ENCODE assay signal across 10 cellular contexts in genomic region chr2:160353166-160353565, GRCh38.
DNase-seq lines count a peak whose midpoint lies in the region; TF ChIP-seq lines count a peak whose summit lies in the region.
"Had no signal": no experiment of that assay in that cellular context is flagged by ENCODE, and none has a peak within 500 bp of the region (broad histone marks: within the 10 kb centered on the region; RNA-seq: fewer than 3 reads in every experiment).

No MANE protein-coding gene starts in this region.

- H2AFZ ChIP-seq in ACC112 (ENCODE audit: low read length, unreplicated experiment) = no peak overlapping the region
- H2AFZ ChIP-seq in neuronal stem cell (ENCODE audit: low read length) = no peak overlapping the region

- peaks cover 0 to 14% of the 10 kb centered on the region in 2 donors for H3K9me3 ChIP-seq in neuronal stem cell (replicated peaks in 1 of 2; ENCODE audit: control insufficient read depth in 2 of 2, insufficient read depth in 1 of 2, low read depth in 1 of 2, low read length in 2 of 2)

- H3K23ac ChIP-seq in neuronal stem cell (ENCODE audit: low read depth, low read length, poor library complexity) = no peak overlapping the region

- WGBS in neuronal stem cell (ENCODE audit: extremely low coverage in 2 of 2, insufficient read length in 2 of 2, insufficient replicate concordance in 1 of 2), 2 donors = no CpG with 5 or more reads among the region's 1 CpG

- peaks cover 87% of the 10 kb centered on the region for H3K79me2 ChIP-seq in ACC112 (ENCODE audit: control insufficient read depth, insufficient read depth, low read length, unreplicated experiment)

- H3K27ac ChIP-seq in ACC112 (ENCODE audit: low read depth, low read length) = peak overlapping the region; percentile 68
- no peak overlapping the region for H3K27ac ChIP-seq in neuronal stem cell (replicated peaks; ENCODE audit: low read length)

- H3K36me3 ChIP-seq in ACC112 (ENCODE audit: insufficient read depth, low read length) (peaks cover 21% of the 10 kb centered on the region), neuronal stem cell (replicated peaks in 1 of 2; ENCODE audit: control insufficient read depth in 2 of 2, insufficient read depth in 2 of 2, low read length in 2 of 2) (peaks cover 0 to 16% of the 10 kb centered on the region in 2 donors)

- H3K27me3 ChIP-seq in ACC112 (ENCODE audit: insufficient read depth, low read length) (no peaks in the 10 kb centered on the region), neuronal stem cell (ENCODE audit: control insufficient read depth in 3 of 3, insufficient read depth in 3 of 3, low read depth in 1 of 3, low read length in 3 of 3) (no peaks in the 10 kb centered on the region)

- H4K91ac ChIP-seq in neuronal stem cell (ENCODE audit: low read depth, low read length, poor library complexity) = no peak overlapping the region

- DNase-seq in GM12864 (ENCODE audit: low read depth) (no peak), NCI-H748 (lab: John Stamatoyannopoulos, UW; ENCODE audit: unreplicated experiment) (peak; percentile 44), dermis blood vessel endothelial cell (peak; percentile 36), NCI-H1436 (lab: John Stamatoyannopoulos, UW) (no peak), neuronal stem cell (ENCODE audit: low spot score) (no peak), SHP77 treated with DMSO at 0.1 percent for 48 hours (lab: John Stamatoyannopoulos, UW) (no peak), superior temporal gyrus (ENCODE audit: extremely low spot score) (no peak)
- DNase-seq: NK-92 treated with Interleukin-12 subunit alpha and Interleukin-12 subunit beta, amount 100 ng/mL, for 24 hours; right cardiac atrium had no signal

- H3K4me3 ChIP-seq in ACC112 (ENCODE audit: low read depth, low read length) = no peak overlapping the region
- H3K4me3 ChIP-seq in GM12864 (ENCODE audit: low read depth, low read length) = no peak overlapping the region
- H3K4me3 ChIP-seq in neuronal stem cell (ENCODE audit: low read length in 2 of 2) = no peak overlapping the region

- H3K9ac ChIP-seq in neuronal stem cell (ENCODE audit: low read depth, low read length, poor library complexity) = no peak overlapping the region

- H3K4me2 ChIP-seq in neuronal stem cell (ENCODE audit: insufficient read depth, low read length, poor library complexity, severe bottlenecking) = no peak overlapping the region

- H2BK12ac ChIP-seq in neuronal stem cell (ENCODE audit: low read length) = no peak overlapping the region

- no peak overlapping the region for H3K4ac ChIP-seq in neuronal stem cell (ENCODE audit: low read length)

- H2AK5ac ChIP-seq in neuronal stem cell (ENCODE audit: low read depth, low read length) = no peak overlapping the region

- H3K14ac ChIP-seq in neuronal stem cell (ENCODE audit: low read length) = no peak overlapping the region

- peak; percentile 36 for TF ChIP-seq CTCF in GM12864 (IDR thresholded peaks at IDR 0.05; ENCODE audit: low read depth, low read length, missing control alignments)

- H2BK5ac ChIP-seq in neuronal stem cell (ENCODE audit: low read length) = no peak overlapping the region

- no peak overlapping the region for H4K8ac ChIP-seq in neuronal stem cell (ENCODE audit: low read depth, low read length)

- H2BK120ac ChIP-seq in neuronal stem cell (ENCODE audit: low read depth, low read length) = no peak overlapping the region

- peaks cover 5% of the 10 kb centered on the region for H3K79me1 ChIP-seq in neuronal stem cell (ENCODE audit: low read depth, low read length)

- no peak overlapping the region for H2BK15ac ChIP-seq in neuronal stem cell (ENCODE audit: low read length)

- H3K4me1 ChIP-seq in ACC112 (ENCODE audit: control insufficient read depth, insufficient read depth, low read length, unreplicated experiment) (peaks cover 83% of the 10 kb centered on the region), neuronal stem cell (ENCODE audit: control insufficient read depth in 2 of 2, insufficient read depth in 1 of 2, low read depth in 1 of 2, low read length in 2 of 2) (peaks cover 0 to 4% of the 10 kb centered on the region in 2 donors)

- H3K18ac ChIP-seq in neuronal stem cell (ENCODE audit: low read length) = no peak overlapping the region

Comparison
In these comparisons a context has a peak if more than half of its experiments do, and no peak if none do; other contexts are left out.
1. DNase-seq: peak in NCI-H748 (single experiment) and dermis blood vessel endothelial cell (single experiment); none in GM12864 (single experiment), NCI-H1436 (single experiment), neuronal stem cell (single experiment), SHP77 treated with DMSO at 0.1 percent for 48 hours (single experiment) and superior temporal gyrus (single experiment).